In the genomic region with DNA sequence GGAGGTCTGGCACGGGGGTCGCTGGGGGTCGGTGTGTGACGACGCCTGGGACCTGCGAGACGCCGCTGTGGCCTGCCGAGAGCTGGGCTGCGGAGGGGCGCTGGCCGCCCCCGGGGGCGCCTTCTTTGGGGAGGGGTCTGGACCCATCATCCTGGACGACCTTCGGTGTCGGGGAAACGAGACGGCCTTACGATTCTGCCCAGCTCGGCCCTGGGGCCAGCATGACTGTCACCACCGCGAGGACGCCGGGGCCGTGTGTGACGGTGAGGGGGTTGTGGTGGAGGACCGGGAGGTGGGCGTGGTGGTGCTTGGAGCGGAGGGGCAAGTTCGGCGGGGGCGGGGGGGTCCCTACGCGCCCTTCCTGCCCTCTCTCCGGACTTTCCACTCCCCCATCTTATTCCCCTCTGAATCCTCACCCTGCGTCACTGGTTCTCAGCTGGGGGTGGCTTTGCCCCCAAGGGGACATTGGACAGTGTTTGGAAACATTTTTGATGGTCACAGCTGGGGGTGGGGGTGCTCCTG, we compare ENCODE assay signal across 17 cellular contexts. TPM values are rescaled to one million over a fixed set of nuclear protein-coding genes. Genes with fewer than 3 reads are reported as not detected.
DNase-seq lines count a peak whose midpoint lies in the region; ATAC-seq, FAIRE-seq and TF ChIP-seq lines count a peak whose summit lies in the region.
"Had no signal": no experiment of that assay in that cellular context is flagged by ENCODE, and none has a peak within 500 bp of the region (broad histone marks: within the 10 kb centered on the region; RNA-seq: fewer than 3 reads in every experiment).

No MANE protein-coding gene starts in this region.

- no peaks in the 10 kb centered on the region for H3K36me3 Mint-ChIP-seq in type B pancreatic cell
- H3K36me3 Mint-ChIP-seq: activated naive CD8-positive, alpha-beta T cell treated with anti-CD3 and anti-CD28 coated beads, Interleukin-2, amount 10 ng/mL, durations not matched to agents 7 days and 5 days had no signal

- H3K4me1 ChIP-seq in ACC112 (ENCODE audit: control insufficient read depth, insufficient read depth, low read length, unreplicated experiment) (peaks cover 17% of the 10 kb centered on the region), adipocyte (ENCODE audit: control insufficient read depth, insufficient read depth, low read length) (peaks cover 40% of the 10 kb centered on the region), heart left ventricle (peaks cover 0 to 26% (median 14%) of the 10 kb centered on the region in 12 donors), small intestine (ENCODE audit: control insufficient read depth in 2 of 2, insufficient read depth in 1 of 2, low read depth in 1 of 2, low read length in 1 of 2) (no peaks in the 10 kb centered on the region)

- FAIRE-seq in small intestine (lab: Jason Lieb, UNC): no peak
- FAIRE-seq: colon had no signal

- no peak for TF ChIP-seq CTCF in heart left ventricle (IDR thresholded peaks at IDR 0.05)
- no peak for TF ChIP-seq CTCF in type B pancreatic cell (conservative IDR thresholded peaks at IDR 0.05)

- H3K9me3 ChIP-seq in adipocyte (ENCODE audit: control insufficient read depth, low read length) (no peaks in the 10 kb centered on the region), heart left ventricle (no peaks in the 10 kb centered on the region), small intestine (ENCODE audit: control insufficient read depth, low read depth) (no peaks in the 10 kb centered on the region)
- H3K9me3 ChIP-seq: mucosa of descending colon had no signal

- H3K27me3 Mint-ChIP-seq in type B pancreatic cell: peaks cover 7% of the 10 kb centered on the region

- intact Hi-C loops in heart left ventricle (cut with DNase I): no loop called here
- intact Hi-C loops in sciatic nerve (cut with DNase I): no loop called here

- no peak for TF ChIP-seq POLR2A in heart left ventricle (IDR thresholded peaks at IDR 0.05)

- peak overlapping the region; percentile 81 for H3K4me3 ChIP-seq in ACC112 (ENCODE audit: low read depth, low read length)
- H3K4me3 ChIP-seq in adipocyte (ENCODE audit: low read length): peak overlapping the region; percentile 82
- H3K4me3 ChIP-seq in heart left ventricle: peak overlapping the region in 11 of 12 donors; percentile 24 to 68 (median 49)
- no peak overlapping the region for H3K4me3 ChIP-seq in small intestine (ENCODE audit: low read depth in 1 of 2, low read length in 2 of 2)
- H3K4me3 ChIP-seq: mucosa of descending colon had no signal

- peak in 2 of 4 donors; percentile 5 to 41 for ATAC-seq in heart left ventricle
- peak; percentile 10 for ATAC-seq in sciatic nerve
- ATAC-seq in HG03457 (IDR thresholded peaks at IDR 0.05; ENCODE audit: unreplicated experiment): no peak

- DNase-seq in adipocyte (ENCODE audit: low read depth): no peak
- peak in 1 of 5 donors; percentile 28 for DNase-seq in heart left ventricle
- DNase-seq in sciatic nerve (ENCODE audit: low spot score): no peak
- no peak for DNase-seq in substantia nigra (lab: John Stamatoyannopoulos, UW)
- no peak for DNase-seq in type B pancreatic cell (ENCODE audit: extremely low spot score, unreplicated experiment)
- DNase-seq in small intestine: no peak
- DNase-seq: activated CD4-positive, CD25-positive, alpha-beta regulatory T cell treated with anti-CD3 and anti-CD28 coated beads, Interleukin-2, amount 50 U/mL, for 72 hours; MM.1S; NCI-H2171; stimulated activated naive CD8-positive, alpha-beta T cell treated with anti-CD3 and anti-CD28 coated beads, Interleukin-15, amount 100 ng/mL, for 72 hours had no signal

- H3K9ac ChIP-seq in adipocyte (ENCODE audit: low read length): peak overlapping the region; percentile 86

- H3K27ac ChIP-seq in ACC112 (ENCODE audit: low read depth, low read length) (peak overlapping the region; percentile 80), heart left ventricle (peak overlapping the region; percentile 77 to 99 (median 86)), substantia nigra (ENCODE audit: low read depth, low read length, poor library complexity, severe bottlenecking) (no peak overlapping the region), small intestine (ENCODE audit: low read depth in 1 of 2, low read length in 1 of 2) (peak overlapping the region in 1 of 2 donors; percentile 59)

- H3K9me3 Mint-ChIP-seq in type B pancreatic cell: no peaks in the 10 kb centered on the region
- H3K9me3 Mint-ChIP-seq: activated naive CD8-positive, alpha-beta T cell treated with anti-CD3 and anti-CD28 coated beads, Interleukin-2, amount 10 ng/mL, durations not matched to agents 7 days and 5 days; stimulated activated naive CD8-positive, alpha-beta T cell treated with anti-CD3 and anti-CD28 coated beads, Interleukin-15, amount 100 ng/mL, for 72 hours had no signal

- no peaks in the 10 kb centered on the region for H3K27me3 ChIP-seq in ACC112 (ENCODE audit: insufficient read depth, low read length)
- no peaks in the 10 kb centered on the region for H3K27me3 ChIP-seq in adipocyte (replicated peaks; ENCODE audit: control insufficient read depth, insufficient read depth, low read length)
- peaks cover 0 to 11% (median 0%) of the 10 kb centered on the region in 9 donors for H3K27me3 ChIP-seq in heart left ventricle
- no peaks in the 10 kb centered on the region for H3K27me3 ChIP-seq in small intestine (ENCODE audit: control insufficient read depth in 2 of 2, insufficient read depth in 2 of 2, low read length in 2 of 2)

- 19 to 41% (median 27%) methylated on average over 17 to 37 of the region's 37 CpGs for WGBS in heart left ventricle, 4 donors
- WGBS in small intestine, 3 donors: 50 to 61% (median 53%) methylated on average over 24 to 37 of the region's 37 CpGs

- peaks cover 12% of the 10 kb centered on the region for H3K4me1 Mint-ChIP-seq in type B pancreatic cell (ENCODE audit: unreplicated experiment)
- H3K4me1 Mint-ChIP-seq: activated naive CD8-positive, alpha-beta T cell treated with anti-CD3 and anti-CD28 coated beads, Interleukin-2, amount 10 ng/mL, durations not matched to agents 7 days and 5 days had no signal

- peaks cover 8% of the 10 kb centered on the region for H3K79me2 ChIP-seq in ACC112 (ENCODE audit: control insufficient read depth, insufficient read depth, low read length, unreplicated experiment)

- H3K27ac Mint-ChIP-seq in type B pancreatic cell: no peak overlapping the region

- H3K36me3 ChIP-seq in ACC112 (ENCODE audit: insufficient read depth, low read length) (no peaks in the 10 kb centered on the region), adipocyte (ENCODE audit: control insufficient read depth, insufficient read depth, low read length, severe bottlenecking) (no peaks in the 10 kb centered on the region), heart left ventricle (peaks cover 0 to 23% (median 0%) of the 10 kb centered on the region in 9 donors), small intestine (ENCODE audit: control insufficient read depth in 2 of 2, insufficient read depth in 2 of 2, low read length in 2 of 2) (no peaks in the 10 kb centered on the region)

- no peak overlapping the region for H3K4me3 Mint-ChIP-seq in type B pancreatic cell

- peak overlapping the region; percentile 12 for H2AFZ ChIP-seq in ACC112 (ENCODE audit: low read length, unreplicated experiment)

RNA-seq across cellular contexts. Expression of gene SSC5D, which starts 5.5 kb away (rescaled TPM):
- total RNA-seq in heart left ventricle (1 to 10 TPM in 8 of 9 donors, under 1 TPM in 1; 1.00 to 6.2 (median 3.3) TPM), sciatic nerve (13.5 TPM), type B pancreatic cell (ENCODE audit: low replicate concordance) (0.83 and 1.5 TPM in 2 replicates)
- polyA plus RNA-seq in heart left ventricle (1 to 10 TPM in 1 of 2 donors, under 1 TPM in 1; 0.91 to 1.4 TPM), small intestine (1 to 10 TPM in 1 of 3 donors, under 1 TPM in 1, not detected in 1; 0.54 to 2.2 TPM)

RNA-seq across cellular contexts. Expression of gene NAT14, which starts 8.7 kb away (rescaled TPM):
- total RNA-seq in heart left ventricle: 10 to 100 TPM in 1 of 9 donors, 1 to 10 TPM in 8; 2.9 to 10.4 (median 6.7) TPM
- polyA plus RNA-seq in heart left ventricle: 1 to 10 TPM; 7.3 to 9.2 TPM
- 11.5 TPM for total RNA-seq in sciatic nerve
- total RNA-seq in type B pancreatic cell (ENCODE audit: low replicate concordance): 46.5 and 64.3 TPM in 2 replicates
- 10 to 100 TPM in 1 of 3 donors, 1 to 10 TPM in 2; 5.8 to 10.2 (median 8.6) TPM for polyA plus RNA-seq in small intestine

RNA-seq across cellular contexts. Expression of gene ZNF628, which starts 17.3 kb away (rescaled TPM):
- total RNA-seq in heart left ventricle: 10 to 100 TPM in 1 of 9 donors, 1 to 10 TPM in 8; 2.3 to 10.3 (median 4.6) TPM
- polyA plus RNA-seq in heart left ventricle: 1 to 10 TPM; 5.4 to 7.9 TPM
- total RNA-seq in sciatic nerve: 9.0 TPM
- total RNA-seq in type B pancreatic cell (ENCODE audit: low replicate concordance): 10.3 and 13.2 TPM in 2 replicates
- polyA plus RNA-seq in small intestine: 1 to 10 TPM; 1.1 to 7.0 (median 4.1) TPM

RNA-seq across cellular contexts. Expression of gene C19orf85, which starts 29.2 kb away (rescaled TPM):
- not detected for total RNA-seq in heart left ventricle
- polyA plus RNA-seq in heart left ventricle: not detected
- not detected for total RNA-seq in sciatic nerve
- total RNA-seq in type B pancreatic cell (ENCODE audit: low replicate concordance): not detected in 2 replicates
- not detected for polyA plus RNA-seq in small intestine
- total RNA-seq: A673; activated naive CD8-positive, alpha-beta T cell treated with anti-CD3 and anti-CD28 coated beads, Interleukin-2, amount 10 ng/mL, durations not matched to agents 7 days and 5 days; mucosa of descending colon; pulmonary artery endothelial cell had no signal

RNA-seq across cellular contexts. Expression of gene ISOC2, which starts 32.3 kb away (rescaled TPM):
- total RNA-seq in heart left ventricle: 100 to 1,000 TPM in 1 of 9 donors, 10 to 100 TPM in 8; 36.9 to 102 (median 48.8) TPM
- polyA plus RNA-seq in heart left ventricle: 10 to 100 TPM; 86.8 to 94.9 TPM
- 35.7 TPM for total RNA-seq in sciatic nerve
- total RNA-seq in type B pancreatic cell (ENCODE audit: low replicate concordance): 44.2 and 47.5 TPM in 2 replicates
- polyA plus RNA-seq in small intestine: 100 to 1,000 TPM in 1 of 3 donors, 10 to 100 TPM in 2; 77.8 to 164 (median 78.9) TPM

Comparison
In these comparisons a context has a peak if more than half of its experiments do, and no peak if none do; other contexts are left out.
1. H3K4me3 ChIP-seq: peak in ACC112 (single experiment), adipocyte (single experiment) and heart left ventricle (11 of 12); none in small intestine (0 of 2).